8 cellular contexts compared by ENCODE assay signal in the genomic region with DNA sequence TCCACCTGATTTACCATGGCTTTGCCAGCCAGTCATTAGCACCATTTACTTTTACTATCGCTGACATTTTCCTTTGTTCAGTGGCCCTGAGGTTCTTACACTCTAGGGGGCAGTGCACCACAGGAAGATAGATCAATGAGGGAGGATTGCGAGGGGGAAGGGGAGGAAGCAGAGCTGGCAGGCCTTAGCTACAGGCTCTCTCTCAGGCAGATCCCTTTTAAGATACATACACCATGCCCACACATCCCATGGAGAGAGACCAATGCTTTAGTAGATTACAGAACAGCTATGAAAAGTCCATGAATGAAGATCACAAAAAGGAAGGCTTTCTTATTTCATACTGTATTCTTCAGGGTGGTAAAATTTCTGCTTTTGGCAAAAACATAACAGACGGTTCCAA.
A peak's percentile ranks its signal among the peaks of the same experiment; 100 is the strongest.
DNase-seq lines count a peak whose midpoint lies in the region; ATAC-seq and TF ChIP-seq lines count a peak whose summit lies in the region.

No MANE protein-coding gene starts in this region.

- peak; percentile 91 for TF ChIP-seq CTCF in VCaP (conservative IDR thresholded peaks at IDR 0.05)

- ATAC-seq in GM18867 (IDR thresholded peaks at IDR 0.05; ENCODE audit: unreplicated experiment) (peak; percentile 73), HG03095 (IDR thresholded peaks at IDR 0.05; ENCODE audit: unreplicated experiment) (peak; percentile 80)

- peak overlapping the region; percentile 4; the same call in 1 of the 2 replicates for H3K27ac ChIP-seq in VCaP

- DNase-seq in AG08395 (ENCODE audit: low spot score) (peak; percentile 62), NCI-H2171 (lab: John Stamatoyannopoulos, UW) (peak; percentile 31), cerebellar cortex (ENCODE audit: low spot score) (peak; percentile 76), kidney tubule cell (ENCODE audit: low spot score) (peak; percentile 79)
- DNase-seq in stimulated activated CD8-positive, alpha-beta memory T cell treated with anti-CD3 and anti-CD28 coated beads, Interleukin-12 subunit alpha, Interleukin-12 subunit beta, amount 100 ng/mL, for 1 hour (ENCODE audit: low read depth): peak; percentile 16

Comparison
In these comparisons a context has a peak if more than half of its experiments do, and no peak if none do; other contexts are left out.
1. Peak in every context shown above with its lines: DNase-seq, ATAC-seq and H3K27ac ChIP-seq.
2. DNase-seq: peak in every context shown above with its lines; median percentile 79 in kidney tubule cell; 76 in cerebellar cortex; 62 in AG08395; 31 in NCI-H2171; 16 in stimulated activated CD8-positive, alpha-beta memory T cell treated with anti-CD3 and anti-CD28 coated beads, Interleukin-12 subunit alpha, Interleukin-12 subunit beta, amount 100 ng/mL, for 1 hour.